Comparison of ENCODE assay signal across 8 cellular contexts in the genomic region with DNA sequence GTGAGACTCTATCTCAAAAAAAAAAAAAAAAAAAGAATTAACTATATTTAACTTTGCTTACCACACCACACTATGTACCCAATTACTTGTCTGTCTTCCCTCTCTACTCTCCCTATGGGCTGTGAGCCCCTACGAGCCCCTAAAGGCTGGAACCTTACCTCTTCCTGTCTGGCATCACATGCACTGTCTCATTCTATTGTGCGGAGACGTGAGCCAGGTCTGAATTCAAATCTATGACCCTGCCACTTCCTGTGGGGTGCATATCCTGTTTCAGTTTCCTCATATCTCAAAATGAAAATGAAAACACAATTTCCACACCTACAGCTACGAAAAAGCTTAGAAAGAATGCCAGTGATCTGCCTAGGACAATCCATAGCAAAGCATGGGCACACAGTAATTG. TPM values are rescaled to one million over a fixed set of nuclear protein-coding genes. Genes with fewer than 3 reads are reported as not detected.
A peak's percentile ranks its signal among the peaks of the same experiment; 100 is the strongest.
DNase-seq lines count a peak whose midpoint lies in the region; ATAC-seq lines count a peak whose summit lies in the region.

No MANE protein-coding gene starts in this region.

- POLR2A ChIA-PET in activated CD4-positive, alpha-beta memory T cell treated with anti-CD3 and anti-CD28 coated beads, Interleukin-2, amount 10 ng/mL, durations not matched to agents 7 days and 5 days (lab: Charles Lee), result interaction anchor here (1.0 to 1.4 kb wide), 2 partner anchors 9 to 13 kb away, joined by 5 to 8 read pairs; no protein-coding TSS in a partner anchor

- ATAC-seq in HG03442 (IDR thresholded peaks at IDR 0.05; ENCODE audit: unreplicated experiment), result peak; percentile 64
- peak; percentile 58 for ATAC-seq in left ventricle myocardium superior
- peak; percentile 99 for ATAC-seq in stimulated activated naive CD8-positive, alpha-beta T cell treated with anti-CD3 and anti-CD28 coated beads, Interleukin-15, amount 100 ng/mL, for 72 hours

- intact Hi-C loops in left ventricle myocardium superior (cut with micrococcal nuclease), result no loop called here

- peaks cover 8% of the 10 kb centered on the region for H3K9me3 Mint-ChIP-seq in activated CD4-positive, alpha-beta memory T cell treated with anti-CD3 and anti-CD28 coated beads, Interleukin-2, amount 10 ng/mL, durations not matched to agents 7 days and 5 days
- peaks cover 5 to 13% of the 10 kb centered on the region in 2 donors for H3K9me3 Mint-ChIP-seq in stimulated activated naive CD8-positive, alpha-beta T cell treated with anti-CD3 and anti-CD28 coated beads, Interleukin-15, amount 100 ng/mL, for 72 hours

- peak overlapping the region; percentile 91 for H3K27ac Mint-ChIP-seq in activated CD4-positive, alpha-beta memory T cell treated with anti-CD3 and anti-CD28 coated beads, Interleukin-2, amount 10 ng/mL, durations not matched to agents 7 days and 5 days
- H3K27ac Mint-ChIP-seq in stimulated activated naive CD8-positive, alpha-beta T cell treated with anti-CD3 and anti-CD28 coated beads, Interleukin-15, amount 100 ng/mL, for 72 hours, result peak overlapping the region; percentile 43 to 92

- H4K20me1 ChIP-seq in GM23248 (ENCODE audit: insufficient read depth), result no peaks in the 10 kb centered on the region

- peak overlapping the region; percentile 72 for H3K4me3 Mint-ChIP-seq in activated CD4-positive, alpha-beta memory T cell treated with anti-CD3 and anti-CD28 coated beads, Interleukin-2, amount 10 ng/mL, durations not matched to agents 7 days and 5 days
- H3K4me3 Mint-ChIP-seq in stimulated activated naive CD8-positive, alpha-beta T cell treated with anti-CD3 and anti-CD28 coated beads, Interleukin-15, amount 100 ng/mL, for 72 hours, result peak overlapping the region; percentile 64 to 85

- no peaks in the 10 kb centered on the region for H3K79me2 ChIP-seq in GM23248 (ENCODE audit: insufficient read depth)

- no peak overlapping the region for H3K4me2 ChIP-seq in GM23248 (ENCODE audit: unreplicated experiment)

- no peak overlapping the region for H3K4me3 ChIP-seq in H7 (ENCODE audit: insufficient read depth, low read depth, low read length)
- H3K4me3 ChIP-seq in GM23248, result no peak overlapping the region

- in situ Hi-C loops in GM23248 (cut with MboI), result no loop called here

- no peak overlapping the region for H3K27ac ChIP-seq in GM23248

- no peaks in the 10 kb centered on the region for H3K9me3 ChIP-seq in GM23248 (ENCODE audit: low read depth)

- CTCF ChIA-PET in activated CD4-positive, alpha-beta memory T cell treated with anti-CD3 and anti-CD28 coated beads, Interleukin-2, amount 10 ng/mL, durations not matched to agents 7 days and 5 days (lab: Charles Lee), result interaction anchor here (0.7 to 1.2 kb wide), 3 partner anchors 10 to 368 kb away, joined by 3 to 7 read pairs (median 3); no protein-coding TSS in a partner anchor

- no peaks in the 10 kb centered on the region for H3F3A ChIP-seq in GM23248 (ENCODE audit: insufficient read depth)

- DNase-seq in NCI-H2029 (lab: John Stamatoyannopoulos, UW) (peak; percentile 40), NCI-H2029 treated with DMSO at 0.1 percent for 48 hours (lab: John Stamatoyannopoulos, UW) (no peak), left ventricle myocardium superior (no peak), H7 (no peak), GM23248 (no peak)
- peak; percentile 77 for DNase-seq in activated CD4-positive, alpha-beta memory T cell treated with anti-CD3 and anti-CD28 coated beads, Interleukin-2, amount 10 ng/mL, durations not matched to agents 7 days and 5 days
- DNase-seq in stimulated activated naive CD8-positive, alpha-beta T cell treated with anti-CD3 and anti-CD28 coated beads, Interleukin-15, amount 100 ng/mL, for 72 hours, result peak; percentile 42 to 56

- 31% methylated on average over 4 of the region's 4 CpGs for WGBS in GM23248 (ENCODE audit: low coverage in 1 of 2, low lambda C conversion rate in 2 of 2, missing lambda C conversion rate in 2 of 2), 2 experiments

- H3K36me3 ChIP-seq in H7 (replicated peaks; ENCODE audit: control insufficient read depth, insufficient read depth, low read length), result no peaks in the 10 kb centered on the region
- no peaks in the 10 kb centered on the region for H3K36me3 ChIP-seq in GM23248 (ENCODE audit: low read depth)

- peaks cover 2% of the 10 kb centered on the region for H3K36me3 Mint-ChIP-seq in activated CD4-positive, alpha-beta memory T cell treated with anti-CD3 and anti-CD28 coated beads, Interleukin-2, amount 10 ng/mL, durations not matched to agents 7 days and 5 days (ENCODE audit: low read depth)

- no peak overlapping the region for H3K9ac ChIP-seq in GM23248

- no peaks in the 10 kb centered on the region for H3K27me3 ChIP-seq in H7 (ENCODE audit: control insufficient read depth, insufficient read depth, low read length)
- no peaks in the 10 kb centered on the region for H3K27me3 ChIP-seq in GM23248 (replicated peaks; ENCODE audit: insufficient read depth)

- H3K4me1 Mint-ChIP-seq in activated CD4-positive, alpha-beta memory T cell treated with anti-CD3 and anti-CD28 coated beads, Interleukin-2, amount 10 ng/mL, durations not matched to agents 7 days and 5 days, result peaks cover 45% of the 10 kb centered on the region
- peaks cover 52% of the 10 kb centered on the region for H3K4me1 Mint-ChIP-seq in stimulated activated naive CD8-positive, alpha-beta T cell treated with anti-CD3 and anti-CD28 coated beads, Interleukin-15, amount 100 ng/mL, for 72 hours

- H3K27me3 Mint-ChIP-seq in activated CD4-positive, alpha-beta memory T cell treated with anti-CD3 and anti-CD28 coated beads, Interleukin-2, amount 10 ng/mL, durations not matched to agents 7 days and 5 days, result peaks cover 2% of the 10 kb centered on the region
- no peaks in the 10 kb centered on the region for H3K27me3 Mint-ChIP-seq in stimulated activated naive CD8-positive, alpha-beta T cell treated with anti-CD3 and anti-CD28 coated beads, Interleukin-15, amount 100 ng/mL, for 72 hours

- no peaks in the 10 kb centered on the region for H3K4me1 ChIP-seq in GM23248 (ENCODE audit: insufficient read depth)

- H3K9me2 ChIP-seq in GM23248 (ENCODE audit: insufficient read depth), result no peaks in the 10 kb centered on the region

- no peak overlapping the region for H2AFZ ChIP-seq in GM23248

RNA-seq across cellular contexts. Expression of a gene that starts 42.9 kb away (rescaled TPM):
- not detected for total RNA-seq in activated CD4-positive, alpha-beta memory T cell treated with anti-CD3 and anti-CD28 coated beads, Interleukin-2, amount 10 ng/mL, durations not matched to agents 7 days and 5 days
- 0.94 TPM for total RNA-seq in left ventricle myocardium superior
- 0.07 and 0.17 TPM in 2 replicates for total RNA-seq in H7 (2014; rRNA removed; shearing (Covaris generic))
- total RNA-seq in GM23248 (2014; rRNA removed; shearing (Covaris generic)), result not detected in 2 replicates
- not detected in 2 replicates for polyA plus RNA-seq in GM23248 (2016; fragmentation: Nextera tagmentation; extraction: Ambion mirVana)

Comparison
In these comparisons a context has a peak if more than half of its experiments do, and no peak if none do; other contexts are left out.
1. DNase-seq: peak in NCI-H2029 (single experiment), activated CD4-positive, alpha-beta memory T cell treated with anti-CD3 and anti-CD28 coated beads, Interleukin-2, amount 10 ng/mL, durations not matched to agents 7 days and 5 days (single experiment) and stimulated activated naive CD8-positive, alpha-beta T cell treated with anti-CD3 and anti-CD28 coated beads, Interleukin-15, amount 100 ng/mL, for 72 hours (2 of 2); none in NCI-H2029 treated with DMSO at 0.1 percent for 48 hours (single experiment), left ventricle myocardium superior (single experiment), H7 (single experiment) and GM23248 (single experiment).
2. Peak in every context shown above with its lines, with median percentiles within 50 percentile points of each other: ATAC-seq.